8 cellular contexts compared by ENCODE assay signal in the genomic region with DNA sequence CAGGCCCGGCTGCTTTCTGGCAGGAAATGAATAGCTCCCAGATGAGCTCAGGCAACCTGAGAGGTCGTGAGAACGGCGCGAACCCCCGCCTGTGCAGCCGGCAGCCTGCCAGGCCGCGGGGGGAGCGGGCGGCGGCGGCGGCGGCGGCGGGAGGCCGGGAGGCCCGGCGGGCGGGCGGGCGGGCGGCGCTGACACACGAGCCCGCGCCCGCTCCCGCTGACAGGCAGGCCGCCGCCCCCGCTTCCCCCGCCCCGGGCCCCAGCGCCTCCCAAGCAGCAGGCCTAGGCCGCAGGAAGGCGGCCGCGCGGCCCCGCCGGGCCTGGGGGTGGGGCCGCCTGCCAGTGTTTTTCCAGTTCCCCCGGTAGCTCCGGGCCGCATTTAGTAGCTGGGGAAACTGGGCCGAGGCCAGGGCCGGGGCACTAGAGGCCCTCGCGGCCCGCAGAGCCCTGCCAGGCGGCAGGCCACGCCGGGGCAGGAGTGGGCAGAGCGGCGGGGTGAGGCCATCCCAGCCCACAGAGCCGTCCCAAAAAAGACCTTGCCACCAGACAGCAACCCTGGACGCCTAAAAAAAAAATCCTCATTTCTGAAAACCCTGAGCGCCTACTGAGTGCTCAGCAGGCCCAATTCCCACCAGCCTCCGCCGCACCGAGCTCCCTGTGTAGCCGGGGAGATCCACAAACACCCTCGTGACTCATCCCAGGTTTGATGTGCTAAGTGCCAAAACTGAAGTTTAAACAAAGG. TPM values are rescaled to one million over a fixed set of nuclear protein-coding genes. Genes with fewer than 3 reads are reported as not detected.
DNase-seq lines count a peak whose midpoint lies in the region; ATAC-seq, FAIRE-seq and TF ChIP-seq lines count a peak whose summit lies in the region.

No MANE protein-coding gene starts in this region.

- peak overlapping the region; percentile 98 for H3K9ac ChIP-seq in endothelial cell of umbilical vein (replicated peaks; ENCODE audit: extremely low read depth, insufficient read depth, low read length)

- H3K9me1 ChIP-seq in endothelial cell of umbilical vein (replicated peaks; ENCODE audit: control insufficient read depth, extremely low read depth, insufficient read depth, low read length) = no peaks in the 10 kb centered on the region

- no peaks in the 10 kb centered on the region for H3K79me2 ChIP-seq in endothelial cell of umbilical vein (ENCODE audit: control insufficient read depth, insufficient read depth, low read length)

- POLR2A ChIA-PET in A673 (lab: Charles Lee; ENCODE audit: low non-redundant PET) (interaction anchor here (0.5 to 1.9 kb wide), 6 partner anchors 63 to 437 kb away, joined by 3 to 23 read pairs (median 4); no protein-coding TSS in a partner anchor), endothelial cell of umbilical vein (lab: Charles Lee) (interaction anchor here (0.7 to 1.2 kb wide), 6 partner anchors 119 to 305 kb away, joined by 3 to 10 read pairs (median 4); no protein-coding TSS in a partner anchor)

- peaks cover 26% of the 10 kb centered on the region for H3K4me1 ChIP-seq in A673 (ENCODE audit: insufficient read depth, low read length, poor library complexity, severe bottlenecking)
- peaks cover 40% of the 10 kb centered on the region for H3K4me1 ChIP-seq in endothelial cell of umbilical vein (ENCODE audit: control insufficient read depth, extremely low read depth, insufficient read depth, low read length)
- peaks cover 17% of the 10 kb centered on the region for H3K4me1 ChIP-seq in mesodermal cell (ENCODE audit: control insufficient read depth, insufficient read depth, low read length, poor library complexity, severe bottlenecking)

- TF ChIP-seq CTCF in A673 (conservative IDR thresholded peaks at IDR 0.05; ENCODE audit: low read depth, low read length) = no peak
- TF ChIP-seq CTCF in endothelial cell of umbilical vein (IDR thresholded peaks at IDR 0.05; ENCODE audit: extremely low read depth in 1 of 2, insufficient read depth in 1 of 2, low read depth in 1 of 2, low read length in 2 of 2) = peak in 1 of 2 donors; percentile 14

- intact Hi-C loops in A673 (cut with micrococcal nuclease; ENCODE audit: unreplicated experiment) = loop anchor here (2.0 kb wide), 1 partner anchor 361 kb away; no protein-coding TSS in a partner anchor
- intact Hi-C loops in endothelial cell of umbilical vein (cut with micrococcal nuclease) = loop anchor here (1.0 kb wide), 7 partner anchors 7 to 174 kb away; no protein-coding TSS in a partner anchor

- H3K9me3 ChIP-seq in A673 (ENCODE audit: low read depth, low read length, poor library complexity, severe bottlenecking) (no peaks in the 10 kb centered on the region), endothelial cell of umbilical vein (replicated peaks; ENCODE audit: control insufficient read depth, insufficient read depth, low read length) (no peaks in the 10 kb centered on the region), mesodermal cell (ENCODE audit: control insufficient read depth, low read length) (no peaks in the 10 kb centered on the region)

- ATAC-seq in GM18861 (IDR thresholded peaks at IDR 0.05; ENCODE audit: unreplicated experiment) = peak; percentile 35
- peak; percentile 65 for ATAC-seq in HG03175 (IDR thresholded peaks at IDR 0.05; ENCODE audit: unreplicated experiment)

- 3 to 4% methylated on average over 26 to 34 of the region's 65 CpGs for WGBS in mesodermal cell (ENCODE audit: insufficient coverage in 2 of 2), 2 experiments

- CTCF ChIA-PET in A673 (lab: Charles Lee) (interaction anchor here (0.6 to 1.6 kb wide), 3 partner anchors 174 to 244 kb away, joined by 3 to 20 read pairs (median 5); no protein-coding TSS in a partner anchor), endothelial cell of umbilical vein (lab: Charles Lee) (interaction anchor here (0.6 to 11.1 kb wide), 18 partner anchors 18 to 476 kb away, joined by 3 to 338 read pairs (median 4); no protein-coding TSS in a partner anchor)

- peak overlapping the region; percentile 98 for H3K27ac ChIP-seq in A673 (ENCODE audit: low read depth, low read length, poor library complexity, severe bottlenecking)
- H3K27ac ChIP-seq in endothelial cell of umbilical vein (ENCODE audit: insufficient read depth, low read depth, low read length) = peak overlapping the region; percentile 99
- peak overlapping the region; percentile 98 for H3K27ac ChIP-seq in mesodermal cell (ENCODE audit: low read depth, low read length, severe bottlenecking)

- no peaks in the 10 kb centered on the region for H4K20me1 ChIP-seq in endothelial cell of umbilical vein (replicated peaks; ENCODE audit: control insufficient read depth, extremely low read depth, insufficient read depth, low read length)

- H3K4me3 ChIP-seq in A673 (ENCODE audit: low read depth, low read length, poor library complexity, severe bottlenecking) (peak overlapping the region; percentile 93), endothelial cell of umbilical vein (replicated peaks in 1 of 3; ENCODE audit: insufficient read depth in 1 of 3, low read depth in 1 of 3, low read length in 3 of 3) (no peak overlapping the region), mesodermal cell (ENCODE audit: extremely low read depth, insufficient read depth, low read length, poor library complexity, severe bottlenecking) (peak overlapping the region; percentile 20)

- H3K4me2 ChIP-seq in endothelial cell of umbilical vein (ENCODE audit: insufficient read depth, low read length) = peak overlapping the region; percentile 20

- BruUV-seq in A673 (replicated peaks; lab: Mats Ljungman, UMichigan) = no TSS peak
- BruUV-seq in endothelial cell of umbilical vein (replicated peaks; lab: Mats Ljungman, UMichigan) = no TSS peak

- peak; percentile 38 for FAIRE-seq in endothelial cell of umbilical vein (lab: Jason Lieb, UNC)

- TF ChIP-seq POLR2A in endothelial cell of umbilical vein (IDR thresholded peaks at IDR 0.05; ENCODE audit: low read depth, low read length) = no peak

- no peak overlapping the region for H2AFZ ChIP-seq in endothelial cell of umbilical vein (ENCODE audit: low read depth, low read length)

- no peaks in the 10 kb centered on the region for H3K27me3 ChIP-seq in A673 (replicated peaks; ENCODE audit: insufficient read depth, low read depth, low read length, poor library complexity)
- H3K27me3 ChIP-seq in endothelial cell of umbilical vein (ENCODE audit: control insufficient read depth in 2 of 2, insufficient read depth in 2 of 2, low read length in 2 of 2) = no peaks in the 10 kb centered on the region

- dilution Hi-C loops in endothelial cell of umbilical vein (cut with MboI; ENCODE audit: extremely low pct_ligation_motif_present, low sequenced_read_pairs) = no loop called here

- peaks cover 29% of the 10 kb centered on the region for H3K36me3 ChIP-seq in A673 (ENCODE audit: insufficient read depth, low read length, poor library complexity, severe bottlenecking)
- H3K36me3 ChIP-seq in endothelial cell of umbilical vein (ENCODE audit: control insufficient read depth in 2 of 2, extremely low read depth in 1 of 2, insufficient read depth in 2 of 2, low read length in 2 of 2) = no peaks in the 10 kb centered on the region
- no peaks in the 10 kb centered on the region for H3K36me3 ChIP-seq in mesodermal cell (ENCODE audit: control insufficient read depth, insufficient read depth, low read length)

- peak; percentile 93 for DNase-seq in A673 (ENCODE audit: low spot score)
- peak; percentile 89 for DNase-seq in NCI-H748 (lab: John Stamatoyannopoulos, UW; ENCODE audit: unreplicated experiment)
- peak; percentile 43 for DNase-seq in activated T-cell treated with anti-CD3 and anti-CD28 coated beads for 1 hour (ENCODE audit: low read depth)
- DNase-seq in endothelial cell of umbilical vein (ENCODE audit: low read depth, low spot score) = peak; percentile 93
- peak; percentile 62 to 64 for DNase-seq in stimulated activated CD8-positive, alpha-beta memory T cell treated with anti-CD3 and anti-CD28 coated beads, Interleukin-2, amount 100 ng/mL, for 48 hours (ENCODE audit: low read depth in 2 of 2)

TF ChIP-seq in endothelial cell of umbilical vein, 7 proteins besides CTCF, POLR2A, EP300 and RAD21:
- no peak for TF ChIP-seq EZH2 (IDR thresholded peaks at IDR 0.05; ENCODE audit: borderline replicate concordance, low read depth, low read length, severe bottlenecking)
- peak; percentile 58 for TF ChIP-seq JUN (IDR thresholded peaks at IDR 0.05; ENCODE audit: borderline replicate concordance, insufficient read depth, insufficient read length, low read depth)
- TF ChIP-seq, protein P1, sequence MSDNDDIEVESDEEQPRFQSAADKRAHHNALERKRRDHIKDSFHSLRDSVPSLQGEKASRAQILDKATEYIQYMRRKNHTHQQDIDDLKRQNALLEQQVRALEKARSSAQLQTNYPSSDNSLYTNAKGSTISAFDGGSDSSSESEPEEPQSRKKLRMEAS (IDR thresholded peaks at IDR 0.05; ENCODE audit: insufficient read depth, insufficient read length) = no peak
- no peak for TF ChIP-seq MYC (IDR thresholded peaks at IDR 0.05; ENCODE audit: low read depth, low read length)
- TF ChIP-seq POLR2AphosphoS5 (IDR thresholded peaks at IDR 0.05; ENCODE audit: insufficient read depth, low read depth, low read length) = peak; percentile 87
- peak; percentile 84 for TF ChIP-seq FOS (IDR thresholded peaks at IDR 0.05; ENCODE audit: borderline replicate concordance, insufficient read depth, low read length)
- TF ChIP-seq GATA2 (IDR thresholded peaks at IDR 0.05; ENCODE audit: insufficient read depth, insufficient read length, low read depth, low read length) = no peak

RNA-seq across cellular contexts. Expression of a gene that starts 5.6 kb away (rescaled TPM):
- total RNA-seq in A673 (2021) (136 and 139 TPM in 2 replicates), endothelial cell of umbilical vein (42.0 and 60.5 TPM in 2 replicates)
- polyA plus RNA-seq in endothelial cell of umbilical vein = 107 and 210 TPM in 2 replicates
- 174 and 181 TPM in 2 replicates for polyA plus RNA-seq in endothelial cell of umbilical vein (2011; cell fraction: cytosol; rRNA removed)
- 490 and 585 TPM in 2 replicates for polyA plus RNA-seq in endothelial cell of umbilical vein (2011; cell fraction: nucleus; rRNA removed)
- 113 and 202 TPM in 2 replicates for polyA plus RNA-seq in endothelial cell of umbilical vein (2012)
- 33.7 and 77.6 TPM in 2 replicates for polyA minus RNA-seq in endothelial cell of umbilical vein
- 16.0 TPM for polyA minus RNA-seq in endothelial cell of umbilical vein (2011; cell fraction: cytosol; rRNA and poly(A)+ RNA removed)
- polyA minus RNA-seq in endothelial cell of umbilical vein (2011; cell fraction: nucleus; rRNA and poly(A)+ RNA removed) = 291 and 514 TPM in 2 replicates
- 86.7 TPM for polyA plus RNA-seq in mesodermal cell (2013, experiment 1 of 2)
- polyA plus RNA-seq in mesodermal cell (2013, experiment 2 of 2) = 82.3 TPM

Comparison
In these comparisons a context has a peak if more than half of its experiments do, and no peak if none do; other contexts are left out.
1. DNase-seq: peak in every context shown above with its lines; median percentile 93 in A673; 93 in endothelial cell of umbilical vein; 89 in NCI-H748; 63 in stimulated activated CD8-positive, alpha-beta memory T cell treated with anti-CD3 and anti-CD28 coated beads, Interleukin-2, amount 100 ng/mL, for 48 hours; 43 in activated T-cell treated with anti-CD3 and anti-CD28 coated beads for 1 hour.
2. H3K4me3 ChIP-seq: peak in A673 (single experiment) and mesodermal cell (single experiment); none in endothelial cell of umbilical vein (0 of 3).
3. Peak in every context shown above with its lines, with median percentiles within 50 percentile points of each other: H3K27ac ChIP-seq.